Comparison of ENCODE assay signal across 8 cellular contexts in the genomic region with DNA sequence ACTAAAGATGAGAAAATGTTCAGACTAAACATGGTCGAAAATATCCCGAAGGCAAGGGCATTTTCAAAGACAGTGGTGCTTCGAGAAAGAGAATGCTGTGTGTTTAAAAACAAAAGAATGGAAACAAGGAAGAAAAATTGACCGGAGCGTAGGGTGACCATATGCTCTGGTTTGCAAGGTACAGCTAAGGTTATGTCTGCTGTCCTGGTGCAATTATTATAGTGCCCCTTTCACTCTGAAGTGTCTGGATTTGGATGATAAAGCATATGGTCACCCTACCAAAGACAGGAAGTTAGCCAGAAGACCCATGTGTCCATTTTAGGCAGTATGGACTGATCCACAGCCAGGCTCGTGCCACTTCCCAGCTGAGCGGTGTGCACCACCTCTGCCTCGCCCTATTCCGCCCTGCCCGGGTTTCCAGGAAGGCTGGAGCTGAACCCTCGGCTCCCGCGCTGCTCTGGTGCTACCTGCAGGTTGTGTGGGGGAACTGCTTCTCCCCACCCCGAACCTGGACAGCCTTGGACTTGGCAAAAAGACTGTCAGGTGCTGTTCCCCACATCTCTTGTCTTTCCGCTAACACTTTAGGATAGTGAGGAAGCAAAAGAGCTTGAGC. TPM values are rescaled to one million over a fixed set of nuclear protein-coding genes. Genes with fewer than 3 reads are reported as not detected.
DNase-seq lines count a peak whose midpoint lies in the region; ATAC-seq and TF ChIP-seq lines count a peak whose summit lies in the region.
"Had no signal": no experiment of that assay in that cellular context is flagged by ENCODE, and none has a peak within 500 bp of the region (broad histone marks: within the 10 kb centered on the region; RNA-seq: fewer than 3 reads in every experiment).

No MANE protein-coding gene starts in this region.

- H3K9me3 Mint-ChIP-seq in endodermal cell = no peaks in the 10 kb centered on the region

- peaks cover 9% of the 10 kb centered on the region for H3K27me3 Mint-ChIP-seq in endodermal cell (ENCODE audit: insufficient read depth)

- no peaks in the 10 kb centered on the region for H3K27me3 ChIP-seq in endodermal cell (ENCODE audit: control insufficient read depth, insufficient read depth, low read length, poor library complexity, severe bottlenecking)
- H3K27me3 ChIP-seq in osteoblast (ENCODE audit: insufficient read depth, low read length) = peaks cover 56% of the 10 kb centered on the region

- H2AFZ ChIP-seq in osteoblast (ENCODE audit: low read length) = peak overlapping the region; percentile 20

- TF ChIP-seq CTCF in endodermal cell (conservative IDR thresholded peaks at IDR 0.05) (peak; percentile 84), osteoblast (IDR thresholded peaks at IDR 0.05; ENCODE audit: extremely low read depth, low read depth, low read length) (peak; percentile 44)

- H3K27ac ChIP-seq in endodermal cell (ENCODE audit: low read depth, low read length) (no peak overlapping the region), osteoblast (ENCODE audit: low read depth, low read length) (no peak overlapping the region)

- no peaks in the 10 kb centered on the region for H3K79me2 ChIP-seq in osteoblast (ENCODE audit: insufficient read depth, low read length)

- H3K4me3 ChIP-seq in endodermal cell (ENCODE audit: low read length) (no peak overlapping the region), osteoblast (ENCODE audit: insufficient read depth, low read length) (no peak overlapping the region)

- no peak overlapping the region for H3K4me3 Mint-ChIP-seq in endodermal cell

- no peak overlapping the region for H3K27ac Mint-ChIP-seq in endodermal cell

- 50 to 67% methylated on average over 8 to 15 of the region's 15 CpGs for WGBS in endodermal cell (ENCODE audit: insufficient coverage in 1 of 2, insufficient read length in 1 of 2), 2 experiments

- H3K4me2 ChIP-seq in osteoblast (ENCODE audit: insufficient read depth, low read length) = no peak overlapping the region

- H3K9me3 ChIP-seq in endodermal cell (ENCODE audit: control insufficient read depth, low read length) (no peaks in the 10 kb centered on the region), osteoblast (ENCODE audit: low read depth, low read length) (no peaks in the 10 kb centered on the region)

- H3K4me1 ChIP-seq in endodermal cell (ENCODE audit: control insufficient read depth, insufficient read depth, low read length) = no peaks in the 10 kb centered on the region
- H3K4me1 ChIP-seq in osteoblast (ENCODE audit: insufficient read depth, low read length) = no peaks in the 10 kb centered on the region

- peak; percentile 20 for DNase-seq in EH (ENCODE audit: low read depth)
- DNase-seq in HUDEP-2 (lab: John Stamatoyannopoulos, UW; ENCODE audit: unreplicated experiment in 76 of 76) = peak in 39 of 76 experiments; percentile 1 to 44 (median 16)
- peak; percentile 35 for DNase-seq in RPMI7951 (ENCODE audit: low read depth)
- DNase-seq in endodermal cell = peak; percentile 95
- peak; percentile 84 for DNase-seq in osteoblast (ENCODE audit: insufficient read length, low spot score, missing footprints)

- H3K36me3 ChIP-seq in endodermal cell (ENCODE audit: control insufficient read depth, insufficient read depth, low read length) (no peaks in the 10 kb centered on the region), osteoblast (ENCODE audit: insufficient read depth, low read length) (no peaks in the 10 kb centered on the region)

- no peaks in the 10 kb centered on the region for H3K4me1 Mint-ChIP-seq in endodermal cell

- no peaks in the 10 kb centered on the region for H4K20me1 ChIP-seq in osteoblast (ENCODE audit: insufficient read depth, low read length)

- no peak overlapping the region for H3K9ac ChIP-seq in endodermal cell (ENCODE audit: extremely low read depth, low read length, poor library complexity, severe bottlenecking)

- no peak for ATAC-seq in GM19324 (IDR thresholded peaks at IDR 0.05; ENCODE audit: low FRiP score, unreplicated experiment)
- ATAC-seq in GM18517 (IDR thresholded peaks at IDR 0.05; ENCODE audit: unreplicated experiment) = no peak

- H3K36me3 Mint-ChIP-seq in endodermal cell (ENCODE audit: low read depth) = no peaks in the 10 kb centered on the region

RNA-seq across cellular contexts. Expression of gene GOLGA6D, which starts 25.2 kb away (rescaled TPM):
- total RNA-seq in RPMI7951 (2014; rRNA removed; shearing (Covaris generic)) = not detected in 2 replicates
- total RNA-seq in endodermal cell (under 1 TPM; 0.11 to 0.24 TPM), osteoblast (not detected in 2 replicates)
- 0.11 TPM for polyA plus RNA-seq in endodermal cell (2013, experiment 1 of 2)
- polyA plus RNA-seq in endodermal cell (2013, experiment 2 of 2) = not detected
- total RNA-seq: pulmonary artery endothelial cell had no signal

RNA-seq across cellular contexts. Expression of gene COMMD4, which starts 28.0 kb away (rescaled TPM):
- total RNA-seq in RPMI7951 (2014; rRNA removed; shearing (Covaris generic)) = 136 and 145 TPM in 2 replicates
- total RNA-seq in endodermal cell = 100 to 1,000 TPM; 153 to 156 TPM
- 79.8 TPM for polyA plus RNA-seq in endodermal cell (2013, experiment 1 of 2)
- 75.8 TPM for polyA plus RNA-seq in endodermal cell (2013, experiment 2 of 2)
- total RNA-seq in osteoblast = 67.2 and 68.4 TPM in 2 replicates

RNA-seq across cellular contexts. Expression of gene NEIL1, which starts 39.0 kb away (rescaled TPM):
- 2.6 and 4.2 TPM in 2 replicates for total RNA-seq in RPMI7951 (2014; rRNA removed; shearing (Covaris generic))
- total RNA-seq in endodermal cell (10 to 100 TPM; 20.2 to 25.7 TPM), osteoblast (3.6 and 5.0 TPM in 2 replicates)
- 9.0 TPM for polyA plus RNA-seq in endodermal cell (2013, experiment 1 of 2)
- 8.1 TPM for polyA plus RNA-seq in endodermal cell (2013, experiment 2 of 2)

RNA-seq across cellular contexts. Expression of gene GOLGA6C, which starts 49.8 kb away (rescaled TPM):
- total RNA-seq in RPMI7951 (2014; rRNA removed; shearing (Covaris generic)) = not detected in 2 replicates
- total RNA-seq in endodermal cell (not detected), osteoblast (not detected in 2 replicates)
- polyA plus RNA-seq in endodermal cell (2013, experiment 1 of 2) = not detected
- not detected for polyA plus RNA-seq in endodermal cell (2013, experiment 2 of 2)
- total RNA-seq: pulmonary artery endothelial cell had no signal

Comparison
In these comparisons a context has a peak if more than half of its experiments do, and no peak if none do; other contexts are left out.
1. DNase-seq: peak in every context shown above with its lines; median percentile 95 in endodermal cell; 84 in osteoblast; 35 in RPMI7951; 20 in EH; 16 in HUDEP-2.